Comparison of ENCODE assay signal across 17 cellular contexts in the genomic region with DNA sequence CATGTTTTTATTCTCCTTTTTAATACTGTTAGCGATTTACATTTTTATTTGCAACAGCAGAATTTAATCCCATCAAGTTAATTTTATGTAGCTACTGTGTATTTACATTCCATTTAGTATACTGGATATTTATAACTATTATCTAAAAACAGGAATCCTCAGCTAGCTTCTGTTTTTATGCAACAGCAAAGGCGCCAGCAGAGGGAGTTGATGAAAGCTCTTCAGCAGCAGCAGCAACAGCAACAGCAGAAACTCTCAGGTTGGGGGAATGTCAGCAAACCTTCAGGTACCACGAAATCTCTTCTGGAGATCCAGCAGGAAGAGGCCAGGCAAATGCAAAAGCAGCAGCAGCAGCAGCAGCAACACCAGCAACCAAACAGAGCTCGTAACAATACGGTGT. TPM values are rescaled to one million over a fixed set of nuclear protein-coding genes. Genes with fewer than 3 reads are reported as not detected.
DNase-seq lines count a peak whose midpoint lies in the region; ATAC-seq, FAIRE-seq and TF ChIP-seq lines count a peak whose summit lies in the region.
"Had no signal": no experiment of that assay in that cellular context is flagged by ENCODE, and none has a peak within 500 bp of the region (broad histone marks: within the 10 kb centered on the region; RNA-seq: fewer than 3 reads in every experiment).

No MANE protein-coding gene starts in this region.

- H3K27me3 ChIP-seq in H1 (replicated peaks in 1 of 4; ENCODE audit: control insufficient read depth in 3 of 4, extremely low read depth in 1 of 4, insufficient read depth in 3 of 4, low read length in 3 of 4), result no peaks in the 10 kb centered on the region
- no peaks in the 10 kb centered on the region for H3K27me3 ChIP-seq in neural progenitor cell
- H3K27me3 ChIP-seq in left lung, result no peaks in the 10 kb centered on the region

- H3K9me3 Mint-ChIP-seq in neural progenitor cell, result no peaks in the 10 kb centered on the region
- H3K9me3 Mint-ChIP-seq in activated T-helper 2 cell treated with anti-CD3 and anti-CD28 coated beads, Interferon-gamma antibody, Interleukin-2, Interleukin-4, amounts not matched to agents 10 μg/mL and 5 μg/mL and 100 μg/mL, durations not matched to agents 14 hours and 24 hours and 36 hours, result no peaks in the 10 kb centered on the region

- no peak overlapping the region for H3K27ac Mint-ChIP-seq in neural progenitor cell
- H3K27ac Mint-ChIP-seq in activated T-helper 2 cell treated with anti-CD3 and anti-CD28 coated beads, Interferon-gamma antibody, Interleukin-2, Interleukin-4, amounts not matched to agents 10 μg/mL and 5 μg/mL and 100 μg/mL, durations not matched to agents 14 hours and 24 hours and 36 hours, result no peak overlapping the region

- no peak overlapping the region for H2BK15ac ChIP-seq in H1 (ENCODE audit: low read length)

- no peaks in the 10 kb centered on the region for H3F3A ChIP-seq in neural progenitor cell (ENCODE audit: low read depth)

- H3K9ac ChIP-seq in H1 (replicated peaks in 1 of 4; ENCODE audit: extremely low read depth in 1 of 4, low read depth in 3 of 4, low read length in 3 of 4), result no peak overlapping the region
- no peak overlapping the region for H3K9ac ChIP-seq in neural progenitor cell
- H3K9ac ChIP-seq: GM23248 had no signal

- H2AFZ ChIP-seq in H1 (ENCODE audit: low read length), result no peak overlapping the region
- no peak overlapping the region for H2AFZ ChIP-seq in neural progenitor cell (replicated peaks)
- H2AFZ ChIP-seq: GM23248 had no signal

- DNase-seq in Ammon's horn (ENCODE audit: low spot score) (peak; percentile 48), HT-29 (ENCODE audit: low spot score) (peak; percentile 29), H1 (ENCODE audit: low read depth in 1 of 2, low spot score in 2 of 2) (no peak), neural progenitor cell (ENCODE audit: low spot score) (no peak), AG08396 (ENCODE audit: low spot score) (no peak), left lung (no peak), HEK293T (ENCODE audit: extremely low spot score) (no peak)
- no peak for DNase-seq in activated T-helper 2 cell treated with anti-CD3 and anti-CD28 coated beads, Interferon-gamma antibody, Interleukin-2, Interleukin-4, amounts not matched to agents 10 μg/mL and 5 μg/mL and 100 μg/mL, durations not matched to agents 14 hours and 24 hours and 36 hours (ENCODE audit: low spot score)
- DNase-seq: activated naive CD4-positive, alpha-beta T cell treated with Interleukin-2 at 50 U/mL for 16 hours; GM23248; IMR-90; islet precursor cell; NCI-H1105; NCI-H226 had no signal

- no peak overlapping the region for H2BK20ac ChIP-seq in H1 (ENCODE audit: low read length)

- H2BK120ac ChIP-seq in H1 (replicated peaks; ENCODE audit: low read depth, low read length), result no peak overlapping the region

- no peak overlapping the region for H3K14ac ChIP-seq in H1 (ENCODE audit: insufficient read length)

- H2AK5ac ChIP-seq in H1 (ENCODE audit: low read depth, low read length), result no peak overlapping the region

- H3K4me3 Mint-ChIP-seq in neural progenitor cell, result no peak overlapping the region
- no peak overlapping the region for H3K4me3 Mint-ChIP-seq in activated T-helper 2 cell treated with anti-CD3 and anti-CD28 coated beads, Interferon-gamma antibody, Interleukin-2, Interleukin-4, amounts not matched to agents 10 μg/mL and 5 μg/mL and 100 μg/mL, durations not matched to agents 14 hours and 24 hours and 36 hours (ENCODE audit: low read depth)

- 89% methylated on average over 5 of the region's 5 CpGs; no CpG with 5 or more reads in 1 of the 2 experiments for WGBS in H1 (ENCODE audit: extremely low coverage in 1 of 2, insufficient coverage in 1 of 2, insufficient read length in 1 of 2, insufficient replicate concordance in 2 of 2, low coverage in 1 of 2, low lambda C conversion rate in 2 of 2, missing lambda C conversion rate in 1 of 2), 2 experiments

- no peak for FAIRE-seq in H1 (lab: Jason Lieb, UNC)
- FAIRE-seq: bronchial epithelial cell had no signal

- intact Hi-C loops in activated T-helper 2 cell treated with anti-CD3 and anti-CD28 coated beads, Interferon-gamma antibody, Interleukin-2, Interleukin-4, amounts not matched to agents 10 μg/mL and 5 μg/mL and 100 μg/mL, durations not matched to agents 14 hours and 24 hours and 36 hours (cut with micrococcal nuclease), result no loop called here
- intact Hi-C loops in left lung (cut with DNase I), result no loop called here

- H2BK5ac ChIP-seq in H1 (ENCODE audit: low read depth, low read length), result no peak overlapping the region

- POLR2A ChIA-PET in H1 (lab: Charles Lee; ENCODE audit: partially characterized antibody) (no interaction called here), HEK293T (lab: Yijun Ruan, JAX) (no interaction called here)

- TF ChIP-seq POLR2A in H1 (IDR thresholded peaks at IDR 0.05; ENCODE audit: control extremely low read depth in 1 of 2, low read depth in 2 of 2, low read length in 2 of 2), result no peak

- ATAC-seq in left lung, result no peak

- H4K5ac ChIP-seq in H1 (ENCODE audit: insufficient read length, low read depth, low read length), result no peak overlapping the region

- H3K79me2 ChIP-seq in H1 (ENCODE audit: control insufficient read depth in 1 of 2, insufficient read depth in 2 of 2, low read length in 2 of 2) (no peaks in the 10 kb centered on the region), neural progenitor cell (ENCODE audit: low read depth) (no peaks in the 10 kb centered on the region)

- H3K79me1 ChIP-seq in H1 (ENCODE audit: low read depth, low read length), result no peaks in the 10 kb centered on the region

- TF ChIP-seq RAD21 in H1 (IDR thresholded peaks at IDR 0.05 in 1 of 2, conservative IDR thresholded peaks at IDR 0.05 in 1 of 2; ENCODE audit: low read depth in 2 of 2, low read length in 2 of 2), result 0 out of 4 replicates have a peak, but pooled peaks of 1 of the 2 experiments have one; percentile 8

- no peak overlapping the region for H2BK12ac ChIP-seq in H1 (ENCODE audit: low read depth, low read length)

- H3K27me3 Mint-ChIP-seq in neural progenitor cell (ENCODE audit: insufficient read depth, low read depth), result peaks cover 2% of the 10 kb centered on the region
- H3K27me3 Mint-ChIP-seq in activated T-helper 2 cell treated with anti-CD3 and anti-CD28 coated beads, Interferon-gamma antibody, Interleukin-2, Interleukin-4, amounts not matched to agents 10 μg/mL and 5 μg/mL and 100 μg/mL, durations not matched to agents 14 hours and 24 hours and 36 hours (ENCODE audit: low read depth), result no peaks in the 10 kb centered on the region

- H3K9me3 ChIP-seq in H1 (ENCODE audit: insufficient read depth in 2 of 2, low read depth in 1 of 2, low read length in 1 of 2), result no peaks in the 10 kb centered on the region
- H3K9me3 ChIP-seq in neural progenitor cell (ENCODE audit: low read depth), result no peaks in the 10 kb centered on the region
- H3K9me3 ChIP-seq in left lung, result no peaks in the 10 kb centered on the region
- H3K9me3 ChIP-seq: thoracic aorta had no signal

- CTCF ChIA-PET in H1 (lab: Charles Lee; ENCODE audit: partially characterized antibody) (interaction anchor here (0.8 to 3.3 kb wide), 6 partner anchors 10 to 223 kb away, joined by 3 to 18 read pairs (median 3); a partner anchor contains a TSS), HEK293T (lab: Yijun Ruan, JAX) (no interaction called here)

- H3K4me2 ChIP-seq in H1 (ENCODE audit: insufficient read depth in 1 of 2, low read depth in 2 of 2, low read length in 2 of 2), result no peak overlapping the region
- H3K4me2 ChIP-seq in neural progenitor cell, result no peak overlapping the region

- peaks cover 11% of the 10 kb centered on the region for H3K36me3 Mint-ChIP-seq in neural progenitor cell
- H3K36me3 Mint-ChIP-seq in activated T-helper 2 cell treated with anti-CD3 and anti-CD28 coated beads, Interferon-gamma antibody, Interleukin-2, Interleukin-4, amounts not matched to agents 10 μg/mL and 5 μg/mL and 100 μg/mL, durations not matched to agents 14 hours and 24 hours and 36 hours (ENCODE audit: low read depth), result peaks cover 76% of the 10 kb centered on the region

- no peak overlapping the region for H4K8ac ChIP-seq in H1 (ENCODE audit: extremely low read depth, insufficient read depth, low read length)

- H4K20me1 ChIP-seq in H1 (replicated peaks in 1 of 2; ENCODE audit: control insufficient read depth in 1 of 2, insufficient read depth in 2 of 2, low read length in 2 of 2), result no peaks in the 10 kb centered on the region
- no peaks in the 10 kb centered on the region for H4K20me1 ChIP-seq in neural progenitor cell (ENCODE audit: low read depth)

- H3K4me3 ChIP-seq in H1 (ENCODE audit: extremely low read depth in 1 of 4, insufficient read depth in 2 of 4, low read depth in 3 of 4, low read length in 4 of 4) (no peak overlapping the region), neural progenitor cell (no peak overlapping the region), left lung (no peak overlapping the region)
- H3K4me3 ChIP-seq: GM23248, thoracic aorta had no signal

- H3K56ac ChIP-seq in H1 (replicated peaks; ENCODE audit: insufficient read length, low read depth, low read length), result no peak overlapping the region

- no peak overlapping the region for H3K4ac ChIP-seq in H1 (replicated peaks; ENCODE audit: insufficient read length, low read depth, low read length)

- no peak overlapping the region for H4K91ac ChIP-seq in H1 (replicated peaks; ENCODE audit: insufficient read length, low read length)

- no peaks in the 10 kb centered on the region for H3K4me1 Mint-ChIP-seq in neural progenitor cell
- peaks cover 12% of the 10 kb centered on the region for H3K4me1 Mint-ChIP-seq in activated T-helper 2 cell treated with anti-CD3 and anti-CD28 coated beads, Interferon-gamma antibody, Interleukin-2, Interleukin-4, amounts not matched to agents 10 μg/mL and 5 μg/mL and 100 μg/mL, durations not matched to agents 14 hours and 24 hours and 36 hours (ENCODE audit: low read depth)

- peaks cover 11 to 73% (median 46%) of the 10 kb centered on the region in 4 experiments for H3K36me3 ChIP-seq in H1 (ENCODE audit: control insufficient read depth in 2 of 4, insufficient read depth in 4 of 4, low read length in 3 of 4)
- peaks cover 27% of the 10 kb centered on the region for H3K36me3 ChIP-seq in neural progenitor cell
- H3K36me3 ChIP-seq in left lung, result peaks cover 0 to 84% of the 10 kb centered on the region in 2 donors

- no peak for TF ChIP-seq EP300 in H1 (IDR thresholded peaks at IDR 0.05; ENCODE audit: borderline replicate concordance in 1 of 2, low read depth in 2 of 2, low read length in 2 of 2)

- no peaks in the 10 kb centered on the region for H3K4me1 ChIP-seq in H1 (replicated peaks in 1 of 4; ENCODE audit: control insufficient read depth in 3 of 4, insufficient read depth in 4 of 4, low read length in 3 of 4)
- H3K4me1 ChIP-seq in neural progenitor cell, result no peaks in the 10 kb centered on the region
- H3K4me1 ChIP-seq in left lung, result peaks cover 5 to 19% of the 10 kb centered on the region in 2 donors

- no peak overlapping the region for H3K23ac ChIP-seq in H1 (ENCODE audit: insufficient read length)

- TF ChIP-seq CTCF in H1 (IDR thresholded peaks at IDR 0.05; ENCODE audit: control extremely low read depth in 1 of 3, insufficient read depth in 1 of 3, low read depth in 1 of 3, low read length in 3 of 3) (peak in 2 of 3 experiments; percentile 4 to 8; a peak in 3 of 4 replicates), neural progenitor cell (IDR thresholded peaks at IDR 0.05) (peak; percentile 29), left lung (IDR thresholded peaks at IDR 0.05) (no peak)

- H3K18ac ChIP-seq in H1 (ENCODE audit: extremely low read depth, low read length), result no peak overlapping the region

- H3K27ac ChIP-seq in H1 (ENCODE audit: low read depth, low read length) (no peak overlapping the region), neural progenitor cell (no peak overlapping the region), left lung (no peak overlapping the region)
- H3K27ac ChIP-seq: GM23248, thoracic aorta, WERI-Rb-1 had no signal

- H3K23me2 ChIP-seq in H1 (ENCODE audit: low read depth, low read length), result no peaks in the 10 kb centered on the region

RNA-seq across cellular contexts. Expression of a gene that starts 26.2 kb away (rescaled TPM):
- 2.6 and 4.9 TPM in 2 replicates for total RNA-seq in HT-29 (2014; rRNA removed; shearing (Covaris generic))
- total RNA-seq in H1 (2021; fragmentation: NEBNext Ultra II Directional; extraction: Animal tissue kit (Norgen Biotek cat#: 25700)), result 1.6 and 2.1 TPM in 2 replicates
- polyA plus RNA-seq in H1 (2011; rRNA removed), result 1.8 and 2.8 TPM in 2 replicates
- 2.0 TPM for polyA plus RNA-seq in H1 (2011; cell fraction: cytosol; rRNA removed)
- polyA plus RNA-seq in H1 (2011; cell fraction: nucleus; rRNA removed), result 7.3 TPM
- 1.2 to 1.9 TPM (median 1.4 TPM) in 4 replicates for polyA plus RNA-seq in H1 (2012, experiment 1 of 2)
- 0.79 TPM for polyA plus RNA-seq in H1 (2012, experiment 2 of 2)
- 2.3 TPM for polyA plus RNA-seq in H1 (2013, experiment 1 of 2)
- polyA plus RNA-seq in H1 (2013, experiment 2 of 2), result 2.0 TPM
- 0.13 and 0.24 TPM in 2 replicates for polyA minus RNA-seq in H1 (2011; rRNA and poly(A)+ RNA removed)
- 3.4 TPM for polyA minus RNA-seq in H1 (2011; cell fraction: cytosol; rRNA and poly(A)+ RNA removed)
- 3.2 TPM for polyA minus RNA-seq in H1 (2011; cell fraction: nucleus; rRNA and poly(A)+ RNA removed)
- total RNA-seq in neural progenitor cell (ENCODE audit: low replicate concordance), result 2.6 TPM in 1 of 2 replicates, not detected in the other
- total RNA-seq in activated T-helper 2 cell treated with anti-CD3 and anti-CD28 coated beads, Interferon-gamma antibody, Interleukin-2, Interleukin-4, amounts not matched to agents 10 μg/mL and 5 μg/mL and 100 μg/mL, durations not matched to agents 14 hours and 24 hours and 36 hours, result 1.9 and 3.2 TPM in 2 replicates
- 1 to 10 TPM; 2.2 to 3.6 TPM for total RNA-seq in left lung
- total RNA-seq: GM23248 had no signal

Comparison
In these comparisons a context has a peak if more than half of its experiments do, and no peak if none do; other contexts are left out.
1. DNase-seq: peak in Ammon's horn (single experiment) and HT-29 (single experiment); none in H1 (0 of 2), neural progenitor cell (single experiment), AG08396 (single experiment), activated T-helper 2 cell treated with anti-CD3 and anti-CD28 coated beads, Interferon-gamma antibody, Interleukin-2, Interleukin-4, amounts not matched to agents 10 μg/mL and 5 μg/mL and 100 μg/mL, durations not matched to agents 14 hours and 24 hours and 36 hours (single experiment), left lung (0 of 2) and HEK293T (single experiment).
2. CTCF ChIP-seq: peak in H1 (2 of 3) and neural progenitor cell (single experiment); none in left lung (0 of 2).